In the genomic region with DNA sequence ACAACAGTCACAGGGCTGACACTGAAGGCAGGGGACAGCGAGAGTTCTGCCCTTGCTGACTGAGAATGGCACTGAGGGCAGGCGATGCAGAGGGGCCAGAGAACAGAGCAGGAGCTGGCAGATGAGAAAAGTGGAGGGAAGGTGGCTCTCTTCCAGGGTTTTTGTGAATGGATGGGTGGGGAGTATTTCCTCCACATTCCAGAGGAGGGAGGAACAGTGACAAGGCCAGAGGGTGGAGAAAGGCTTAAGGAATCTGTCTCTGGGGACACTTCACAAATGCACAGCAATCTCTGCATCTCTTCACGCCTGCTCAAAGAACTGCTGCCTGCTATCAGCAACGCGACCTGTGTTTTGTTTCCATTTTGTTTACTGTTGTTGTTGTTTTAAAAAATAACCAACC, we compare ENCODE assay signal across 12 cellular contexts.
DNase-seq lines count a peak whose midpoint lies in the region; ATAC-seq and TF ChIP-seq lines count a peak whose summit lies in the region.
"Had no signal": no experiment of that assay in that cellular context is flagged by ENCODE, and none has a peak within 500 bp of the region (broad histone marks: within the 10 kb centered on the region; RNA-seq: fewer than 3 reads in every experiment).

No MANE protein-coding gene starts in this region.

- no peak overlapping the region for H3K27ac ChIP-seq in right atrium auricular region
- H3K27ac ChIP-seq in upper lobe of left lung: no peak overlapping the region

- peaks cover 2 to 10% (median 4%) of the 10 kb centered on the region in 3 donors for H3K27me3 Mint-ChIP-seq in immature natural killer cell (ENCODE audit: low read depth in 3 of 3)

- H3K36me3 ChIP-seq in right atrium auricular region (no peaks in the 10 kb centered on the region), upper lobe of left lung (no peaks in the 10 kb centered on the region)
- H3K36me3 ChIP-seq: uterus had no signal

- ATAC-seq in Right ventricle myocardium superior (ENCODE audit: poor library complexity) (peak; percentile 65), upper lobe of left lung (ENCODE audit: low FRiP score in 2 of 2) (peak; percentile 65 to 74), GM18907 (IDR thresholded peaks at IDR 0.05; ENCODE audit: unreplicated experiment) (no peak)
- ATAC-seq in stimulated activated naive CD8-positive, alpha-beta T cell treated with anti-CD3 and anti-CD28 coated beads, Interleukin-15, Interleukin-2, amounts not matched to agents 100 U/mL and 50 U/mL, for 24 hours: no peak

- H3K4me1 ChIP-seq in right atrium auricular region (peaks cover 0 to 29% of the 10 kb centered on the region in 2 donors), upper lobe of left lung (peaks cover 32 to 48% (median 39%) of the 10 kb centered on the region in 4 donors)

- TF ChIP-seq EP300 in upper lobe of left lung (IDR thresholded peaks at IDR 0.05): no peak

- H3K4me3 Mint-ChIP-seq in immature natural killer cell: peak overlapping the region in 4 of 5 donors; percentile 43 to 89 (median 54)

- intact Hi-C loops in Right ventricle myocardium superior (cut with DNase I): no loop called here

- H3K36me3 Mint-ChIP-seq in immature natural killer cell: no peaks in the 10 kb centered on the region

- WGBS in upper lobe of left lung, 2 donors: 20 to 39% methylated on average over 5 of the region's 5 CpGs

- peaks cover 0 to 1% (median 0%) of the 10 kb centered on the region in 6 donors for H3K9me3 Mint-ChIP-seq in immature natural killer cell

- DNase-seq in Right ventricle myocardium superior (no peak), right atrium auricular region (ENCODE audit: low spot score) (no peak), cardiac fibroblast (ENCODE audit: low read depth in 2 of 2) (peak; percentile 72 to 85), immature natural killer cell (no peak), upper lobe of left lung (no peak), globus pallidus (ENCODE audit: low spot score) (no peak)
- no peak for DNase-seq in stimulated activated naive CD8-positive, alpha-beta T cell treated with anti-CD3 and anti-CD28 coated beads, Interleukin-15, Interleukin-2, amounts not matched to agents 100 U/mL and 50 U/mL, for 24 hours
- DNase-seq: activated naive CD4-positive, alpha-beta T cell; NK-92 treated with Interleukin-12 subunit alpha and Interleukin-12 subunit beta, amount 100 ng/mL, for 24 hours; stimulated activated CD4-positive, alpha-beta T cell treated with anti-CD3 and anti-CD28 coated beads, Interleukin-4, amount 100 ng/mL, for 4 hours had no signal

- H3K4me3 ChIP-seq in right atrium auricular region (no peak overlapping the region), cardiac fibroblast (replicated peaks in 1 of 2; ENCODE audit: low read depth in 2 of 2, low read length in 2 of 2) (no peak overlapping the region), upper lobe of left lung (no peak overlapping the region)
- H3K4me3 ChIP-seq: uterus had no signal

- H3K27me3 ChIP-seq in right atrium auricular region (no peaks in the 10 kb centered on the region), upper lobe of left lung (no peaks in the 10 kb centered on the region)
- H3K27me3 ChIP-seq: uterus had no signal

- peak overlapping the region; percentile 68 to 95 (median 87) for H3K27ac Mint-ChIP-seq in immature natural killer cell

- no peak for TF ChIP-seq POLR2A in upper lobe of left lung (IDR thresholded peaks at IDR 0.05)

- H3K4me1 Mint-ChIP-seq in immature natural killer cell: peaks cover 96 to 99% of the 10 kb centered on the region in 2 donors

- no peaks in the 10 kb centered on the region for H3K9me3 ChIP-seq in right atrium auricular region
- H3K9me3 ChIP-seq in upper lobe of left lung: no peaks in the 10 kb centered on the region
- H3K9me3 ChIP-seq: uterus had no signal

- TF ChIP-seq CTCF in right atrium auricular region (IDR thresholded peaks at IDR 0.05) (no peak), cardiac fibroblast (IDR thresholded peaks at IDR 0.05; ENCODE audit: low read depth, low read length) (no peak), upper lobe of left lung (IDR thresholded peaks at IDR 0.05) (no peak)

Comparison
In these comparisons a context has a peak if more than half of its experiments do, and no peak if none do; other contexts are left out.
1. ATAC-seq: peak in Right ventricle myocardium superior (single experiment) and upper lobe of left lung (2 of 2); none in stimulated activated naive CD8-positive, alpha-beta T cell treated with anti-CD3 and anti-CD28 coated beads, Interleukin-15, Interleukin-2, amounts not matched to agents 100 U/mL and 50 U/mL, for 24 hours (single experiment) and GM18907 (single experiment).
2. DNase-seq: peak in cardiac fibroblast (2 of 2); none in Right ventricle myocardium superior (single experiment), right atrium auricular region (single experiment), immature natural killer cell (0 of 3), upper lobe of left lung (0 of 2), stimulated activated naive CD8-positive, alpha-beta T cell treated with anti-CD3 and anti-CD28 coated beads, Interleukin-15, Interleukin-2, amounts not matched to agents 100 U/mL and 50 U/mL, for 24 hours (single experiment) and globus pallidus (single experiment).